8 cellular contexts compared by ENCODE assay signal in genomic region chr1:181482521-181483083, GRCh38. TPM values are rescaled to one million over a fixed set of nuclear protein-coding genes. Genes with fewer than 3 reads are reported as not detected.
A peak's percentile ranks its signal among the peaks of the same experiment; 100 is the strongest.
DNase-seq lines count a peak whose midpoint lies in the region; ATAC-seq and TF ChIP-seq lines count a peak whose summit lies in the region.

No MANE protein-coding gene starts in this region.

- H3K9me3 ChIP-seq in mammary epithelial cell (replicated peaks; ENCODE audit: insufficient read depth, low read length): no peaks in the 10 kb centered on the region

- peak overlapping the region; percentile 60 for H3K4me2 ChIP-seq in mammary epithelial cell (ENCODE audit: insufficient read depth, low read depth, low read length)

- dilution Hi-C loops in mammary epithelial cell (cut with HindIII; ENCODE audit: low sequenced_read_pairs): loop anchor here (5.0 kb wide), 1 partner anchor 50 kb away; no protein-coding TSS in a partner anchor

- H2AFZ ChIP-seq in mammary epithelial cell (ENCODE audit: low read depth, low read length): peak overlapping the region; percentile 70

- no peak overlapping the region for H3K9ac ChIP-seq in mammary epithelial cell (ENCODE audit: insufficient read depth, low read length)

- H3K4me1 ChIP-seq in mammary epithelial cell (ENCODE audit: insufficient read depth, low read length): peaks cover 4% of the 10 kb centered on the region

- H3K79me2 ChIP-seq in mammary epithelial cell (ENCODE audit: insufficient read depth, low read length): no peaks in the 10 kb centered on the region

- WGBS in mammary epithelial cell (ENCODE audit: low coverage, missing lambda C conversion rate): 8% methylated on average over 15 of the region's 55 CpGs

- H3K27ac ChIP-seq in mammary epithelial cell (ENCODE audit: insufficient read depth, low read depth, low read length) (no peak overlapping the region), temporal lobe (ENCODE audit: low read depth, low read length) (peak overlapping the region; percentile 60)

- H3K27me3 ChIP-seq in GM06990 (replicated peaks; ENCODE audit: control insufficient read depth, insufficient read depth, low read length) (no peaks in the 10 kb centered on the region), mammary epithelial cell (ENCODE audit: insufficient read depth, low read length) (peaks cover 31% of the 10 kb centered on the region)

- TF ChIP-seq CTCF in GM06990 (IDR thresholded peaks at IDR 0.05; ENCODE audit: insufficient read depth, low read length, poor library complexity, severe bottlenecking): no peak
- no peak for TF ChIP-seq CTCF in NB4 (IDR thresholded peaks at IDR 0.05; ENCODE audit: low read depth, low read length)
- TF ChIP-seq CTCF in mammary epithelial cell (conservative IDR thresholded peaks at IDR 0.05 in 1 of 2, IDR thresholded peaks at IDR 0.05 in 1 of 2; ENCODE audit: extremely low read depth in 1 of 2, insufficient read depth in 1 of 2, low read depth in 1 of 2, low read length in 2 of 2): no peak

- H3K4me3 ChIP-seq in GM06990 (replicated peaks; ENCODE audit: low read depth, low read length): peak overlapping the region; percentile 67
- no peak overlapping the region for H3K4me3 ChIP-seq in NB4 (ENCODE audit: low read depth, low read length)
- H3K4me3 ChIP-seq in mammary epithelial cell (replicated peaks in 1 of 3; ENCODE audit: insufficient read depth in 1 of 3, low read depth in 2 of 3, low read length in 3 of 3): peak overlapping the region in 2 of 3 experiments; percentile 19 to 23

- CTCF ChIA-PET in mammary epithelial cell (lab: Charles Lee; ENCODE audit: low non-redundant PET): no interaction called here

- in situ Hi-C loops in mammary epithelial cell (cut with MboI; ENCODE audit: low sequenced_read_pairs in 2 of 2): loop anchor here (25.0 kb wide), 1 partner anchor 580 kb away; the partner anchor contains the start of gene ZNF648 (in 2 of the 2)

- no peaks in the 10 kb centered on the region for H4K20me1 ChIP-seq in mammary epithelial cell (ENCODE audit: insufficient read depth, low read length)

- intact Hi-C loops in mammary epithelial cell (cut with micrococcal nuclease): no loop called here

- DNase-seq in GM06990 (ENCODE audit: extremely low read depth, insufficient read length) (peak; percentile 86), NB4 (ENCODE audit: low read depth) (peak; percentile 58), mammary epithelial cell (peak; percentile 42), lung microvascular endothelial cell (ENCODE audit: low read depth in 2 of 2) (peak; percentile 6 to 20), NCI-H748 (lab: John Stamatoyannopoulos, UW; ENCODE audit: unreplicated experiment) (no peak), SK-N-DZ (ENCODE audit: low spot score) (no peak)

- TF ChIP-seq POLR2A in NB4 (IDR thresholded peaks at IDR 0.05; ENCODE audit: extremely low read depth, insufficient read length): no peak

- no peaks in the 10 kb centered on the region for H3K36me3 ChIP-seq in GM06990 (ENCODE audit: control insufficient read depth, insufficient read depth, low read length)
- no peaks in the 10 kb centered on the region for H3K36me3 ChIP-seq in mammary epithelial cell (ENCODE audit: insufficient read depth, low read length)

- peak; percentile 46 for ATAC-seq in GM21529 (IDR thresholded peaks at IDR 0.05; ENCODE audit: unreplicated experiment)

- no TSS peak for BruUV-seq in mammary epithelial cell (replicated peaks; lab: Mats Ljungman, UMichigan)

RNA-seq across cellular contexts. Expression of gene CACNA1E, which starts 0.7 kb away (rescaled TPM):
- total RNA-seq in mammary epithelial cell (not detected), lung microvascular endothelial cell (under 0.01 TPM in 1 of 2 replicates, not detected in the other), temporal lobe (62.7 TPM)
- not detected for polyA plus RNA-seq in mammary epithelial cell
- not detected for polyA minus RNA-seq in mammary epithelial cell
- not detected in 2 replicates for polyA plus RNA-seq in SK-N-DZ (2014; cell fraction: cytosol; rRNA removed)
- polyA plus RNA-seq in SK-N-DZ (2014; cell fraction: nucleus; rRNA removed): not detected in 2 replicates

Comparison
In these comparisons a context has a peak if more than half of its experiments do, and no peak if none do; other contexts are left out.
1. DNase-seq: peak in GM06990 (single experiment), NB4 (single experiment), mammary epithelial cell (single experiment) and lung microvascular endothelial cell (2 of 2); none in NCI-H748 (single experiment) and SK-N-DZ (single experiment).
2. RNA of gene CACNA1E, which starts 0.7 kb away (total RNA-seq): 62.7 TPM in temporal lobe (single experiment); not detected in mammary epithelial cell and under 0.01 TPM in lung microvascular endothelial cell; every median in the first group is over 10 times any median in the second.